ENCODE assay signal across 24 cellular contexts in genomic region chr1:207444514-207445208, GRCh38. TPM values are rescaled to one million over a fixed set of nuclear protein-coding genes. Genes with fewer than 3 reads are reported as not detected.
DNase-seq lines count a peak whose midpoint lies in the region; ATAC-seq, FAIRE-seq and TF ChIP-seq lines count a peak whose summit lies in the region.
"Had no signal": no experiment of that assay in that cellular context is flagged by ENCODE, and none has a peak within 500 bp of the region (broad histone marks: within the 10 kb centered on the region; RNA-seq: fewer than 3 reads in every experiment).

No MANE protein-coding gene starts in this region.

- H3K27me3 Mint-ChIP-seq in mesothelial cell of epicardium (ENCODE audit: low read depth) = peaks cover 76% of the 10 kb centered on the region

- no peak overlapping the region for H3K4me3 ChIP-seq in K562
- no peak overlapping the region for H3K4me3 ChIP-seq in adrenal gland
- H3K4me3 ChIP-seq: A549 had no signal

- POLR2A ChIA-PET in K562 (lab: Yijun Ruan, JAX) = no interaction called here

- H4K20me1 ChIP-seq in K562 (replicated peaks; ENCODE audit: control insufficient read depth, insufficient read depth, low read length) = no peaks in the 10 kb centered on the region

- H3K27me3 ChIP-seq in K562 (ENCODE audit: control insufficient read depth in 2 of 2, insufficient read depth in 2 of 2, low read length in 2 of 2) (no peaks in the 10 kb centered on the region), adrenal gland (no peaks in the 10 kb centered on the region)

- ATAC-seq in GM18502 (IDR thresholded peaks at IDR 0.05; ENCODE audit: poor library complexity, unreplicated experiment) (peak; percentile 54), GM21717 (IDR thresholded peaks at IDR 0.05; ENCODE audit: unreplicated experiment) (peak; percentile 51), K562 (no peak)
- ATAC-seq: A549; CD8-positive, alpha-beta T cell had no signal

- CTCF ChIA-PET in K562 (lab: Yijun Ruan, JAX; ENCODE audit: low intra/inter-chr PET ratio) = no interaction called here

- no peaks in the 10 kb centered on the region for H3K4me1 Mint-ChIP-seq in mesothelial cell of epicardium

- no peak for FAIRE-seq in K562 (lab: Jason Lieb, UNC)
- FAIRE-seq: A549, D721Med, G401.6 had no signal

- H3K4me1 ChIP-seq in K562 (replicated peaks in 1 of 2; ENCODE audit: control insufficient read depth in 2 of 2, insufficient read depth in 2 of 2, low read length in 2 of 2) (peaks cover 0 to 2% of the 10 kb centered on the region in 2 experiments; a peak in 1 of 5 replicates), adrenal gland (replicated peaks in 1 of 2) (no peaks in the 10 kb centered on the region)
- H3K4me1 ChIP-seq: A549, BE2C had no signal

- no peak for DNase-seq in K562 (ENCODE audit: extremely low read depth in 1 of 4, low spot score in 3 of 4)
- DNase-seq in mesothelial cell of epicardium (ENCODE audit: low spot score in 2 of 2, unreplicated experiment in 2 of 2) = no peak
- DNase-seq in adrenal gland = no peak
- DNase-seq in stimulated activated CD8-positive, alpha-beta memory T cell treated with anti-CD3 and anti-CD28 coated beads, Interleukin-4, amount 100 ng/mL, for 48 hours = no peak
- DNase-seq: BE2C; CD8-positive, alpha-beta T cell; COR-L47; DMS153; DMS79 treated with DMSO at 0.1 percent for 48 hours; EL; HCEC 1CT; HFFc6; IMR-90; KG1 had no signal

- WGBS in K562 (ENCODE audit: insufficient coverage, low coverage, missing lambda C conversion rate) = 18% methylated on average over 5 of the region's 5 CpGs
- 74 to 86% (median 79%) methylated on average over 5 of the region's 5 CpGs for WGBS in adrenal gland, 4 donors

- H3K9ac ChIP-seq in K562 (ENCODE audit: insufficient read depth in 1 of 2, low read depth in 2 of 2, low read length in 2 of 2) = no peak overlapping the region

- no peak overlapping the region for H3K27ac ChIP-seq in K562 (ENCODE audit: extremely low read depth, low read depth, low read length)
- no peak overlapping the region for H3K27ac ChIP-seq in adrenal gland
- H3K27ac ChIP-seq: A549, C4-2B had no signal

- BruUV-seq in K562 (replicated peaks; lab: Mats Ljungman, UMichigan) = no TSS peak

- intact Hi-C loops in K562 (cut with micrococcal nuclease) = no loop called here
- intact Hi-C loops in adrenal gland (cut with DNase I) = no loop called here

- no peak for TF ChIP-seq RAD21 in K562 (CRISPR knock-in tag; conservative IDR thresholded peaks at IDR 0.05 in 1 of 2, IDR thresholded peaks at IDR 0.05 in 1 of 2)

- TF ChIP-seq POLR2A in K562 (conservative IDR thresholded peaks at IDR 0.05) = no peak
- no peak for TF ChIP-seq POLR2A in adrenal gland (IDR thresholded peaks at IDR 0.05)

- H3K79me2 ChIP-seq in K562 (ENCODE audit: control insufficient read depth, insufficient read depth, low read length) = no peaks in the 10 kb centered on the region

- peak overlapping the region; percentile 5; the same call in 1 of the 2 replicates for H2AFZ ChIP-seq in K562 (ENCODE audit: low read depth, low read length)

- no peak overlapping the region for H3K4me3 Mint-ChIP-seq in mesothelial cell of epicardium
- H3K4me3 Mint-ChIP-seq: CD8-positive, alpha-beta T cell; HFFc6 had no signal

- H3K9me3 Mint-ChIP-seq in mesothelial cell of epicardium = no peaks in the 10 kb centered on the region
- H3K9me3 Mint-ChIP-seq: CD8-positive, alpha-beta T cell; HFFc6 had no signal

- no peaks in the 10 kb centered on the region for H3K9me3 ChIP-seq in K562 (replicated peaks; ENCODE audit: control insufficient read depth, insufficient read depth, low read depth, low read length)
- H3K9me3 ChIP-seq in adrenal gland (replicated peaks in 1 of 3) = no peaks in the 10 kb centered on the region
- H3K9me3 ChIP-seq: A549, BE2C had no signal

- no peak overlapping the region for H3K4me2 ChIP-seq in K562 (ENCODE audit: insufficient read depth, low read length)
- H3K4me2 ChIP-seq: A549 had no signal

- no peaks in the 10 kb centered on the region for H3K36me3 Mint-ChIP-seq in mesothelial cell of epicardium
- H3K36me3 Mint-ChIP-seq: CD8-positive, alpha-beta T cell had no signal

- in situ Hi-C loops in K562 (cut with MboI) = no loop called here

- H3K27ac Mint-ChIP-seq in mesothelial cell of epicardium = no peak overlapping the region
- H3K27ac Mint-ChIP-seq: CD8-positive, alpha-beta T cell; HFFc6 had no signal

- no peaks in the 10 kb centered on the region for H3K9me1 ChIP-seq in K562 (ENCODE audit: control insufficient read depth, insufficient read depth, low read length)

- TF ChIP-seq CTCF in K562 (IDR thresholded peaks at IDR 0.05 in 2 of 3, conservative IDR thresholded peaks at IDR 0.05 in 1 of 3; ENCODE audit: insufficient read depth in 2 of 3, low read depth in 1 of 3, low read length in 3 of 3) (no peak), mesothelial cell of epicardium (IDR thresholded peaks at IDR 0.05; ENCODE audit: unreplicated experiment) (no peak), adrenal gland (IDR thresholded peaks at IDR 0.05) (no peak)

- no peaks in the 10 kb centered on the region for H3K36me3 ChIP-seq in K562 (ENCODE audit: control insufficient read depth, insufficient read depth, low read length)
- no peaks in the 10 kb centered on the region for H3K36me3 ChIP-seq in adrenal gland (replicated peaks in 1 of 2)
- H3K36me3 ChIP-seq: BE2C had no signal

- no peak for TF ChIP-seq EP300 in K562 (IDR thresholded peaks at IDR 0.05; ENCODE audit: low read length)

TF ChIP-seq in K562, 482 proteins besides CTCF, POLR2A, EP300 and RAD21:
- TF ChIP-seq CHD1 (IDR thresholded peaks at IDR 0.05; ENCODE audit: low read length) = no peak
- TF ChIP-seq NFYB (IDR thresholded peaks at IDR 0.05; ENCODE audit: extremely low read depth, insufficient read length) = no peak
- peak; percentile 6; the same call in 1 of the 2 replicates for TF ChIP-seq CBFA2T3 (IDR thresholded peaks at IDR 0.05)
- no peak for TF ChIP-seq MCM5 (IDR thresholded peaks at IDR 0.05; ENCODE audit: low read depth)
TF ChIP-seq in K562: peak in this region for 1.

RNA-seq across cellular contexts. Expression of gene CR2, which starts 9.5 kb away (rescaled TPM):
- total RNA-seq in K562 (2011; cell fraction: chromatin; rRNA removed; ENCODE audit: low replicate concordance) = 0.97 and 2.7 TPM in 2 replicates
- 0.67 and 1.2 TPM in 2 replicates for total RNA-seq in K562 (2011; cell fraction: nucleolus; rRNA removed)
- 1.2 and 1.4 TPM in 2 replicates for total RNA-seq in K562 (2011; cell fraction: nucleoplasm; rRNA removed)
- total RNA-seq in K562 (2014; rRNA removed) = 0.32 and 0.33 TPM in 2 replicates
- total RNA-seq in K562 (2014; rRNA removed; fragmentation: Illumina TruSeq; extraction: Trizol) = 0.44 and 0.45 TPM in 2 replicates
- 0.07 and 0.11 TPM in 2 replicates for total RNA-seq in K562 (2015; rRNA removed; fragmentation: Illumina TruSeq; extraction: Trizol)
- total RNA-seq in K562 (2021) = 0.51 and 0.66 TPM in 2 replicates
- 0.57 and 0.72 TPM in 2 replicates for polyA plus RNA-seq in K562 (2011; rRNA removed)
- polyA plus RNA-seq in K562 (2011; cell fraction: cytosol; rRNA removed) = 0.24 and 0.31 TPM in 2 replicates
- polyA plus RNA-seq in K562 (2011; cell fraction: nucleus; rRNA removed) = 1.5 and 1.8 TPM in 2 replicates
- polyA plus RNA-seq in K562 (2012) = 0.21 and 0.35 TPM in 2 replicates
- polyA plus RNA-seq in K562 (2014; fragmentation: Illumina TruSeq; extraction: Trizol) = 0.44 and 0.67 TPM in 2 replicates
- polyA plus RNA-seq in K562 (2014; fragmentation: Nextera tagmentation; extraction: Ambion mirVana) = under 1 TPM; 0.25 to 0.27 TPM
- 0.36 and 0.37 TPM in 2 replicates for polyA plus RNA-seq in K562 (2014; rRNA removed)
- 0.28 and 0.54 TPM in 2 replicates for polyA minus RNA-seq in K562 (2011; rRNA and poly(A)+ RNA removed)
- 0.38 TPM in 1 of 2 replicates, not detected in the other for polyA minus RNA-seq in K562 (2011; cell fraction: cytosol; rRNA and poly(A)+ RNA removed)
- 1.1 and 1.6 TPM in 2 replicates for polyA minus RNA-seq in K562 (2011; cell fraction: nucleus; rRNA and poly(A)+ RNA removed)
- total RNA-seq in mesothelial cell of epicardium = not detected in 3 replicates
- under 1 TPM in 1 of 8 donors, not detected in 7; 0.11 TPM for total RNA-seq in adrenal gland
- under 1 TPM in 2 of 3 donors, not detected in 1; 0.03 to 0.08 TPM for polyA plus RNA-seq in adrenal gland
- total RNA-seq: HFFc6, HT-29, IMR-90, LHCN-M2 had no signal
- polyA plus RNA-seq: A549, AG04450, IMR-90 had no signal

RNA-seq across cellular contexts. Expression of gene CR1, which starts 51.3 kb away (rescaled TPM):
- 0.21 and 1.3 TPM in 2 replicates for total RNA-seq in K562 (2011; cell fraction: chromatin; rRNA removed; ENCODE audit: low replicate concordance)
- total RNA-seq in K562 (2011; cell fraction: nucleolus; rRNA removed) = 0.13 and 0.17 TPM in 2 replicates
- 1.3 and 1.9 TPM in 2 replicates for total RNA-seq in K562 (2011; cell fraction: nucleoplasm; rRNA removed)
- total RNA-seq in K562 (2014; rRNA removed) (0.23 and 0.37 TPM in 2 replicates), K562 (2014; rRNA removed; fragmentation: Illumina TruSeq; extraction: Trizol) (0.15 and 0.22 TPM in 2 replicates), K562 (2015; rRNA removed; fragmentation: Illumina TruSeq; extraction: Trizol) (0.18 and 0.23 TPM in 2 replicates), K562 (2021) (0.20 and 0.47 TPM in 2 replicates), mesothelial cell of epicardium (0.09 to 0.16 TPM (median 0.09 TPM) in 3 replicates), adrenal gland (10 to 100 TPM in 3 of 8 donors, 1 to 10 TPM in 4, under 1 TPM in 1; 0.54 to 35.5 (median 7.2) TPM)
- polyA plus RNA-seq in K562 (2011; rRNA removed) (0.13 and 0.18 TPM in 2 replicates), K562 (2014; fragmentation: Illumina TruSeq; extraction: Trizol) (0.08 and 0.19 TPM in 2 replicates), K562 (2014; fragmentation: Nextera tagmentation; extraction: Ambion mirVana) (under 1 TPM; 0.07 to 0.15 TPM), K562 (2014; rRNA removed) (0.12 and 0.20 TPM in 2 replicates), adrenal gland (under 1 TPM; 0.30 to 0.71 (median 0.56) TPM)
- polyA plus RNA-seq in K562 (2011; cell fraction: cytosol; rRNA removed) = 0.04 and 0.12 TPM in 2 replicates
- 0.27 and 0.34 TPM in 2 replicates for polyA plus RNA-seq in K562 (2011; cell fraction: nucleus; rRNA removed)
- polyA plus RNA-seq in K562 (2012) = 0.12 and 0.33 TPM in 2 replicates
- polyA minus RNA-seq in K562 (2011; rRNA and poly(A)+ RNA removed) = 0.28 and 0.48 TPM in 2 replicates
- not detected in 2 replicates for polyA minus RNA-seq in K562 (2011; cell fraction: cytosol; rRNA and poly(A)+ RNA removed)
- polyA minus RNA-seq in K562 (2011; cell fraction: nucleus; rRNA and poly(A)+ RNA removed) = 0.11 and 0.13 TPM in 2 replicates
- total RNA-seq: H4, HFFc6, HT-29, IMR-90, LHCN-M2 had no signal
- polyA plus RNA-seq: A549, AG04450, IMR-90 had no signal
